19 cellular contexts compared by ENCODE assay signal in the genomic region with DNA sequence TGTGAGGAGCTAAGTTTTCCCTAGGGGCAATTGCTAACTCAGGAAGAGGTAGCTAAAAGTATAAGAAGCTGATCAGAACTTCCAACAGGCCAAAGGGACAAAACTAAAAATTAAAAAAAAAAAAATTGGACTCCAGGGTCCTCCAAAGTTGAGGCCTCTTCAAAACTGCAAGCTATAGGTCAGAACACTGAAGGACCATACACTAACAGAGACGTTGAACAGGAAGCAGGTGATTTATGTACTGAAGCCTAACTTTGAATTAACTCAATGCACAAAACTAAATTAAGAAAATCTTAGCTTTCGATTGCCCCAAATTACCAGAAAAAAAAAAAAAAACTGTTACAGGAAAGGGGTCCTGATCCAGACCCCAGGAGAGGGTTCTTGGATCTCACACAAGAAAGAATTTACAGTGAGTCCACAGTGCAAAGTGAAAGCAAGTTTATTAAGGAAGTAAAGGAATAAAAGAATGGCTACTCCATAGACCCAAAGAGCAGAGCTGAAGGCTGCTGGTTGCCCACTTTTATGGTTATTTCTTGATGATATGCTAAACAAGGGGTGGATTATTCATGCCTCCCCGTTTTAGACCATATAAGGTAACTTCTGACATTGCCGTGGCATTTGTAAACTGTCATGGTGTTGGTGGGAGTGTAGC.
DNase-seq lines count a peak whose midpoint lies in the region; ATAC-seq and TF ChIP-seq lines count a peak whose summit lies in the region.
"Had no signal": no experiment of that assay in that cellular context is flagged by ENCODE, and none has a peak within 500 bp of the region (broad histone marks: within the 10 kb centered on the region; RNA-seq: fewer than 3 reads in every experiment).

No MANE protein-coding gene starts in this region.

- peak overlapping the region; percentile 20; the same call in 1 of the 2 replicates for H4K5ac ChIP-seq in IMR-90 (ENCODE audit: low read depth, low read length)

- H3K4me2 ChIP-seq in BLaER1 (0 out of 2 replicates have a peak overlapping the region, but pooled peaks have one; percentile 0), IMR-90 (ENCODE audit: low read depth, low read length) (no peak overlapping the region), osteoblast (ENCODE audit: insufficient read depth, low read length) (peak overlapping the region; percentile 8)

- no peak overlapping the region for H3K4ac ChIP-seq in IMR-90 (ENCODE audit: low read depth, low read length)

- ATAC-seq in IMR-90 (ENCODE audit: low read depth) = no peak
- ATAC-seq in activated T-helper 17 cell treated with anti-CD3 and anti-CD28 coated beads, Interleukin-2, amount 50 U/mL, for 72 hours (replicated peaks) = no peak
- ATAC-seq: Panc1 had no signal

- H2AK5ac ChIP-seq in IMR-90 (ENCODE audit: low read depth, low read length) = no peak overlapping the region

- H3K36me3 ChIP-seq in BLaER1 (no peaks in the 10 kb centered on the region), IMR-90 (ENCODE audit: control insufficient read depth, insufficient read depth, low read length) (no peaks in the 10 kb centered on the region), osteoblast (ENCODE audit: insufficient read depth, low read length) (no peaks in the 10 kb centered on the region), WERI-Rb-1 (no peaks in the 10 kb centered on the region), transverse colon (no peaks in the 10 kb centered on the region)
- H3K36me3 ChIP-seq: MG63, SJCRH30 had no signal

- no peak overlapping the region; the same call in 1 of the 2 replicates for H3K18ac ChIP-seq in IMR-90 (ENCODE audit: low read depth, low read length)

- no peak overlapping the region for H3K23ac ChIP-seq in IMR-90 (ENCODE audit: low read depth, low read length)

- no peak overlapping the region for H2BK15ac ChIP-seq in IMR-90 (ENCODE audit: low read depth, low read length)

- BruUV-seq in IMR-90 (replicated peaks; lab: Mats Ljungman, UMichigan) = no TSS peak

- H3K27me3 ChIP-seq in BLaER1 (no peaks in the 10 kb centered on the region), IMR-90 (ENCODE audit: control insufficient read depth, insufficient read depth, low read length) (no peaks in the 10 kb centered on the region), osteoblast (ENCODE audit: insufficient read depth, low read length) (no peaks in the 10 kb centered on the region), WERI-Rb-1 (ENCODE audit: insufficient read depth, low read depth, severe bottlenecking) (no peaks in the 10 kb centered on the region), transverse colon (no peaks in the 10 kb centered on the region)
- H3K27me3 ChIP-seq: MG63, SJCRH30 had no signal

- in situ Hi-C loops in IMR-90 (cut with MboI; ENCODE audit: low sequenced_read_pairs) = no loop called here
- in situ Hi-C loops in transverse colon (cut with MboI; ENCODE audit: low pct_ligation_motif_present in 1 of 4, low pct_unique_long_range_greater_than_20kb in 1 of 4, low sequenced_read_pairs in 3 of 4) = no loop called here

- H3K27ac ChIP-seq in BLaER1 (no peak overlapping the region), IMR-90 (ENCODE audit: insufficient read depth, low read length) (no peak overlapping the region), osteoblast (ENCODE audit: low read depth, low read length) (no peak overlapping the region), WERI-Rb-1 (no peak overlapping the region), transverse colon (no peak overlapping the region)
- H3K27ac ChIP-seq: SJCRH30 had no signal

- no peak overlapping the region for H2BK5ac ChIP-seq in IMR-90 (ENCODE audit: low read depth, low read length, poor library complexity, severe bottlenecking)

- no peak for TF ChIP-seq EP300 in transverse colon (IDR thresholded peaks at IDR 0.05; ENCODE audit: low read depth)

- POLR2A ChIA-PET in IMR-90 (lab: Charles Lee; ENCODE audit: unreplicated experiment) = no interaction called here

- H3K9me3 ChIP-seq in BLaER1 = no peaks in the 10 kb centered on the region
- H3K9me3 ChIP-seq in IMR-90 (ENCODE audit: control insufficient read depth, insufficient read depth, low read length) = no peaks in the 10 kb centered on the region
- no peaks in the 10 kb centered on the region for H3K9me3 ChIP-seq in osteoblast (ENCODE audit: low read depth, low read length)
- H3K9me3 ChIP-seq in WERI-Rb-1 (ENCODE audit: severe bottlenecking) = no peaks in the 10 kb centered on the region
- no peaks in the 10 kb centered on the region for H3K9me3 ChIP-seq in transverse colon
- H3K9me3 ChIP-seq: Caco-2, SJCRH30 had no signal

- H3K4me1 Mint-ChIP-seq in activated T-helper 17 cell treated with anti-CD3 and anti-CD28 coated beads, Interleukin-2, amount 50 U/mL, for 72 hours = peaks cover 12% of the 10 kb centered on the region

- H3K4me3 ChIP-seq in BLaER1 (no peak overlapping the region), IMR-90 (ENCODE audit: insufficient read depth, low read depth, low read length) (no peak overlapping the region), osteoblast (ENCODE audit: insufficient read depth, low read length) (no peak overlapping the region), WERI-Rb-1 (ENCODE audit: low read depth, low read length) (no peak overlapping the region), transverse colon (no peak overlapping the region), foreskin fibroblast (ENCODE audit: low read depth in 1 of 2, low read length in 2 of 2) (no peak overlapping the region)
- H3K4me3 ChIP-seq: MG63, SJCRH30 had no signal

- H2AK9ac ChIP-seq in IMR-90 (replicated peaks; ENCODE audit: low read depth, low read length, poor library complexity) = no peak overlapping the region

- H3K27ac Mint-ChIP-seq in activated T-helper 17 cell treated with anti-CD3 and anti-CD28 coated beads, Interleukin-2, amount 50 U/mL, for 72 hours = peak overlapping the region; percentile 36

- no peaks in the 10 kb centered on the region for H3K27me3 Mint-ChIP-seq in activated T-helper 17 cell treated with anti-CD3 and anti-CD28 coated beads, Interleukin-2, amount 50 U/mL, for 72 hours

- 0 out of 2 replicates have a peak overlapping the region, but pooled peaks have one; percentile 59 for H3K14ac ChIP-seq in IMR-90 (replicated peaks; ENCODE audit: low read depth, low read length)

- H3K9me1 ChIP-seq in IMR-90 (ENCODE audit: insufficient read depth, low read length) = no peaks in the 10 kb centered on the region

- no peak overlapping the region for H2AFZ ChIP-seq in IMR-90 (replicated peaks; ENCODE audit: low read length, poor library complexity)
- H2AFZ ChIP-seq in osteoblast (ENCODE audit: low read length) = peak overlapping the region; percentile 36

- TF ChIP-seq CTCF in IMR-90 (conservative IDR thresholded peaks at IDR 0.05; ENCODE audit: low read depth, low read length) (no peak), osteoblast (IDR thresholded peaks at IDR 0.05; ENCODE audit: extremely low read depth, low read depth, low read length) (no peak), WERI-Rb-1 (IDR thresholded peaks at IDR 0.05; ENCODE audit: low read depth, low read length) (no peak), transverse colon (IDR thresholded peaks at IDR 0.05) (no peak), foreskin fibroblast (IDR thresholded peaks at IDR 0.05; ENCODE audit: low read depth, low read length) (no peak)

- peak overlapping the region; percentile 41 for H3K4me3 Mint-ChIP-seq in activated T-helper 17 cell treated with anti-CD3 and anti-CD28 coated beads, Interleukin-2, amount 50 U/mL, for 72 hours

- 100% methylated on average over 2 of the region's 4 CpGs; no CpG with 5 or more reads in 1 of the 2 experiments for WGBS in IMR-90 (ENCODE audit: extremely low coverage in 2 of 2, insufficient read length in 1 of 2), 2 experiments
- 55 to 62% methylated on average over 3 to 4 of the region's 4 CpGs for WGBS in transverse colon (ENCODE audit: low coverage in 1 of 2), 2 donors

- H2BK20ac ChIP-seq in IMR-90 (ENCODE audit: low read depth, low read length) = no peak overlapping the region

- H3K9ac ChIP-seq in BLaER1 (no peak overlapping the region), IMR-90 (ENCODE audit: low read depth, low read length) (no peak overlapping the region)

- H3K4me1 ChIP-seq in BLaER1 (peaks cover 14% of the 10 kb centered on the region; the same call in 1 of the 2 replicates), IMR-90 (ENCODE audit: control insufficient read depth, insufficient read depth, low read length) (0 out of 2 replicates have a peak, but pooled peaks cover 2% of the 10 kb centered on the region), osteoblast (ENCODE audit: insufficient read depth, low read length) (no peaks in the 10 kb centered on the region), transverse colon (peaks cover 0 to 9% (median 4%) of the 10 kb centered on the region in 4 donors)
- H3K4me1 ChIP-seq: SJCRH30 had no signal

- no peak overlapping the region for H2BK120ac ChIP-seq in IMR-90 (ENCODE audit: low read depth, low read length)

- dilution Hi-C loops in IMR-90 (cut with HindIII; ENCODE audit: low sequenced_read_pairs, unreplicated experiment) = no loop called here

- H4K20me1 ChIP-seq in BLaER1 = no peaks in the 10 kb centered on the region
- H4K20me1 ChIP-seq in IMR-90 (ENCODE audit: insufficient read depth, low read length) = no peaks in the 10 kb centered on the region
- no peaks in the 10 kb centered on the region for H4K20me1 ChIP-seq in osteoblast (ENCODE audit: insufficient read depth, low read length)

- no peak overlapping the region for H3K56ac ChIP-seq in IMR-90 (ENCODE audit: extremely low read depth, insufficient read depth, low read length)

- CTCF ChIA-PET in IMR-90 (lab: Yijun Ruan, JAX) = interaction anchor here (0.7 to 1.2 kb wide), 2 partner anchors 23 to 624 kb away, joined by 4 read pairs; no protein-coding TSS in a partner anchor

- no peak overlapping the region for H4K91ac ChIP-seq in IMR-90 (ENCODE audit: insufficient read depth, low read depth, low read length)

- no peak overlapping the region for H4K8ac ChIP-seq in IMR-90 (ENCODE audit: low read depth in 2 of 2, low read length in 2 of 2)

- no peaks in the 10 kb centered on the region for H3K79me2 ChIP-seq in osteoblast (ENCODE audit: insufficient read depth, low read length)

- H3K36me3 Mint-ChIP-seq in activated T-helper 17 cell treated with anti-CD3 and anti-CD28 coated beads, Interleukin-2, amount 50 U/mL, for 72 hours (ENCODE audit: low read depth) = no peaks in the 10 kb centered on the region

- no peak for TF ChIP-seq POLR2A in IMR-90 (IDR thresholded peaks at IDR 0.05; ENCODE audit: low read depth, low read length)
- no peak for TF ChIP-seq POLR2A in transverse colon (IDR thresholded peaks at IDR 0.05)

- TF ChIP-seq RAD21 in IMR-90 (IDR thresholded peaks at IDR 0.05; ENCODE audit: low read length) = no peak

- H3K9me3 Mint-ChIP-seq in activated T-helper 17 cell treated with anti-CD3 and anti-CD28 coated beads, Interleukin-2, amount 50 U/mL, for 72 hours = peaks cover 8% of the 10 kb centered on the region

- DNase-seq in IMR-90 = no peak
- no peak for DNase-seq in osteoblast (ENCODE audit: insufficient read length, low spot score, missing footprints)
- no peak for DNase-seq in WERI-Rb-1
- DNase-seq in transverse colon = no peak
- no peak for DNase-seq in foreskin fibroblast
- DNase-seq: Caco-2, DMS 273 treated with DMSO at 0.1 percent for 48 hours, GOT3, HCEC 1CT, Kasumi-1, MG63, NCI-H1417, NCI-H1694 treated with DMSO at 0.1 percent for 48 hours, NCI-H446, NCI-H526, SJCRH30 had no signal

- intact Hi-C loops in IMR-90 (cut with micrococcal nuclease) (no loop called here), transverse colon (cut with DNase I; ENCODE audit: low total_unique reads) (no loop called here)

- no peaks in the 10 kb centered on the region for H3K79me1 ChIP-seq in IMR-90 (ENCODE audit: low read depth in 1 of 2, low read length in 2 of 2)
